Comparison of ENCODE assay signal across 10 cellular contexts in the genomic region with DNA sequence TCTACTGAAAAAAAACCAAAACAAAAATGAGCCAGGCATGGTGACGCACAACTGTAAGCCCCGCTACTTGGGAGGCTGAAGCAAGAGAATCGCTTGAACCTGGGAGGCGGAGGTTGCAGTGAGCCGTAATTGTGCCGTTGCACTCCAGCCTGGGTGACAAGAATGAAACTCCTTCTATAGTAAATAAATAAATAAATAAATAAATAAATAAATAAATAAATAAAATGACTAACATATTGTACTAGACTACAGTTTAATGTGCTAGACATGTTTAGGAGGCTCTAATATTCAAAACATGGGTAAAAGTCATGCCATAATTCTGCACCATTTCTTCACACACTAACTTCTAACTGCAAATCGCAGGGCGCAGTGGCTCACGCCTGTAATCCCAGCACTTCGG.
"Had no signal": no experiment of that assay in that cellular context is flagged by ENCODE, and none has a peak within 500 bp of the region (broad histone marks: within the 10 kb centered on the region; RNA-seq: fewer than 3 reads in every experiment).

No MANE protein-coding gene starts in this region.

- FAIRE-seq: H1, H54 had no signal

- H3K9me3 ChIP-seq: HAP-1 had no signal

- H2AFZ ChIP-seq: GM23248 had no signal

- H3K36me3 ChIP-seq: HAP-1 had no signal

- ATAC-seq: HCT116 had no signal

- H3K4me3 ChIP-seq: GM23248, HAP-1 had no signal

- H3K27ac Mint-ChIP-seq: HFFc6 had no signal

- H3K9me3 Mint-ChIP-seq: H9, HFFc6 had no signal

- H3K4me3 Mint-ChIP-seq: H9, HFFc6 had no signal

- DNase-seq: GM23248, GOT3, H7, H9, HCEC 1CT, HFFc6 had no signal

- H3K27ac ChIP-seq: GM23248 had no signal
